Comparison of ENCODE assay signal across 8 cellular contexts in genomic region chr22:21712751-21713427, GRCh38. TPM values are rescaled to one million over a fixed set of nuclear protein-coding genes. Genes with fewer than 3 reads are reported as not detected.
A peak's percentile ranks its signal among the peaks of the same experiment; 100 is the strongest.
DNase-seq lines count a peak whose midpoint lies in the region; FAIRE-seq and TF ChIP-seq lines count a peak whose summit lies in the region.

No MANE protein-coding gene starts in this region.

- H3K4me1 Mint-ChIP-seq in activated CD4-positive, alpha-beta memory T cell treated with anti-CD3 and anti-CD28 coated beads for 36 hours (ENCODE audit: low read depth), result peaks cover 8% of the 10 kb centered on the region

- no peaks in the 10 kb centered on the region for H3K36me3 ChIP-seq in A673 (ENCODE audit: insufficient read depth, low read length, poor library complexity, severe bottlenecking)
- H3K36me3 ChIP-seq in endothelial cell of umbilical vein (ENCODE audit: control insufficient read depth in 2 of 2, extremely low read depth in 1 of 2, insufficient read depth in 2 of 2, low read length in 2 of 2), result no peaks in the 10 kb centered on the region

- POLR2A ChIA-PET in A673 (lab: Charles Lee; ENCODE audit: low non-redundant PET) (no interaction called here), endothelial cell of umbilical vein (lab: Charles Lee) (interaction anchor here (0.6 kb wide), 1 partner anchor 23 kb away, joined by 3 read pairs; the partner anchor contains the start of gene YPEL1)
- POLR2A ChIA-PET in activated CD4-positive, alpha-beta memory T cell treated with anti-CD3 and anti-CD28 coated beads for 36 hours (lab: Charles Lee), result no interaction called here

- H3K4me3 Mint-ChIP-seq in activated CD4-positive, alpha-beta memory T cell treated with anti-CD3 and anti-CD28 coated beads for 36 hours, result no peak overlapping the region

- TF ChIP-seq CTCF in A673 (conservative IDR thresholded peaks at IDR 0.05; ENCODE audit: low read depth, low read length) (peak; percentile 90), endothelial cell of umbilical vein (IDR thresholded peaks at IDR 0.05; ENCODE audit: extremely low read depth in 1 of 2, insufficient read depth in 1 of 2, low read depth in 1 of 2, low read length in 2 of 2) (peak; percentile 66 to 77)

- FAIRE-seq in GM18507 (lab: Jason Lieb, UNC) (peak; percentile 75), endothelial cell of umbilical vein (lab: Jason Lieb, UNC) (peak; percentile 99)

- TF ChIP-seq POLR2A in endothelial cell of umbilical vein (IDR thresholded peaks at IDR 0.05; ENCODE audit: low read depth, low read length), result no peak

- H3K79me2 ChIP-seq in endothelial cell of umbilical vein (ENCODE audit: control insufficient read depth, insufficient read depth, low read length), result no peaks in the 10 kb centered on the region

- H3K27me3 ChIP-seq in A673 (replicated peaks; ENCODE audit: insufficient read depth, low read depth, low read length, poor library complexity), result no peaks in the 10 kb centered on the region
- no peaks in the 10 kb centered on the region for H3K27me3 ChIP-seq in endothelial cell of umbilical vein (ENCODE audit: control insufficient read depth in 2 of 2, insufficient read depth in 2 of 2, low read length in 2 of 2)

- no peak overlapping the region for H2AFZ ChIP-seq in endothelial cell of umbilical vein (ENCODE audit: low read depth, low read length)

- no peak overlapping the region for H3K27ac Mint-ChIP-seq in activated CD4-positive, alpha-beta memory T cell treated with anti-CD3 and anti-CD28 coated beads for 36 hours

- H3K9ac ChIP-seq in endothelial cell of umbilical vein (replicated peaks; ENCODE audit: extremely low read depth, insufficient read depth, low read length), result no peak overlapping the region

- no peaks in the 10 kb centered on the region for H3K9me3 Mint-ChIP-seq in activated CD4-positive, alpha-beta memory T cell treated with anti-CD3 and anti-CD28 coated beads for 36 hours

- intact Hi-C loops in A673 (cut with micrococcal nuclease; ENCODE audit: unreplicated experiment), result loop anchor here (1.0 to 5.0 kb wide), 3 partner anchors 49 to 240 kb away; partner anchors contain the start of gene PPM1F
- intact Hi-C loops in activated CD4-positive, alpha-beta memory T cell treated with anti-CD3 and anti-CD28 coated beads for 36 hours (cut with micrococcal nuclease), result loop anchor here (1.0 to 2.0 kb wide), 2 partner anchors 225 to 240 kb away; partner anchors contain the start of gene PPM1F
- intact Hi-C loops in endothelial cell of umbilical vein (cut with micrococcal nuclease), result loop anchor here (1.0 to 5.0 kb wide), 5 partner anchors 22 to 240 kb away; partner anchors contain the start of genes PPM1F and YPEL1

- no peaks in the 10 kb centered on the region for H4K20me1 ChIP-seq in endothelial cell of umbilical vein (replicated peaks; ENCODE audit: control insufficient read depth, extremely low read depth, insufficient read depth, low read length)

- no TSS peak for BruUV-seq in A673 (replicated peaks; lab: Mats Ljungman, UMichigan)
- BruUV-seq in endothelial cell of umbilical vein (replicated peaks; lab: Mats Ljungman, UMichigan), result no TSS peak

- no peaks in the 10 kb centered on the region for H3K27me3 Mint-ChIP-seq in activated CD4-positive, alpha-beta memory T cell treated with anti-CD3 and anti-CD28 coated beads for 36 hours

- CTCF ChIA-PET in A673 (lab: Charles Lee), result interaction anchor here (0.6 to 1.0 kb wide), 3 partner anchors 226 to 240 kb away, joined by 3 to 8 read pairs (median 3); partner anchors contain the start of gene PPM1F
- CTCF ChIA-PET in activated CD4-positive, alpha-beta memory T cell treated with anti-CD3 and anti-CD28 coated beads for 36 hours (lab: Charles Lee), result interaction anchor here (0.7 to 1.1 kb wide), 9 partner anchors 21 to 270 kb away, joined by 3 to 7 read pairs (median 4); partner anchors contain the start of genes PPM1F and TOP3B
- CTCF ChIA-PET in endothelial cell of umbilical vein (lab: Charles Lee), result interaction anchor here (0.7 to 2.9 kb wide), 12 partner anchors 12 to 349 kb away, joined by 3 to 27 read pairs (median 4); partner anchors contain the start of gene PPM1F

- H3K9me1 ChIP-seq in endothelial cell of umbilical vein (replicated peaks; ENCODE audit: control insufficient read depth, extremely low read depth, insufficient read depth, low read length), result no peaks in the 10 kb centered on the region

- H3K9me3 ChIP-seq in A673 (ENCODE audit: low read depth, low read length, poor library complexity, severe bottlenecking) (no peaks in the 10 kb centered on the region), endothelial cell of umbilical vein (replicated peaks; ENCODE audit: control insufficient read depth, insufficient read depth, low read length) (no peaks in the 10 kb centered on the region)

- H3K4me1 ChIP-seq in A673 (ENCODE audit: insufficient read depth, low read length, poor library complexity, severe bottlenecking), result peaks cover 4% of the 10 kb centered on the region
- H3K4me1 ChIP-seq in endothelial cell of umbilical vein (ENCODE audit: control insufficient read depth, extremely low read depth, insufficient read depth, low read length), result peaks cover 3% of the 10 kb centered on the region

- no peak overlapping the region for H3K27ac ChIP-seq in A673 (ENCODE audit: low read depth, low read length, poor library complexity, severe bottlenecking)
- no peak overlapping the region for H3K27ac ChIP-seq in endothelial cell of umbilical vein (ENCODE audit: insufficient read depth, low read depth, low read length)

- H3K4me3 ChIP-seq in A673 (ENCODE audit: low read depth, low read length, poor library complexity, severe bottlenecking), result no peak overlapping the region
- peak overlapping the region in 1 of 3 experiments; percentile 4 for H3K4me3 ChIP-seq in endothelial cell of umbilical vein (replicated peaks in 1 of 3; ENCODE audit: insufficient read depth in 1 of 3, low read depth in 1 of 3, low read length in 3 of 3)

- dilution Hi-C loops in endothelial cell of umbilical vein (cut with MboI; ENCODE audit: extremely low pct_ligation_motif_present, low sequenced_read_pairs), result loop anchor here (25.0 kb wide), 1 partner anchor 224 kb away; no protein-coding TSS in a partner anchor

- DNase-seq in A673 (ENCODE audit: low spot score) (peak; percentile 93), GM18507 (ENCODE audit: extremely low spot score, insufficient read length, low read depth) (peak; percentile 54), NCI-H748 treated with DMSO at 0.1 percent for 48 hours (lab: John Stamatoyannopoulos, UW) (peak; percentile 29), endothelial cell of umbilical vein (ENCODE audit: low read depth, low spot score) (peak; percentile 85), mucosa of gallbladder (ENCODE audit: low spot score) (peak; percentile 57), NCI-H2196 treated with DMSO at 0.1 percent for 48 hours (lab: John Stamatoyannopoulos, UW; ENCODE audit: unreplicated experiment) (no peak)
- peak; percentile 68 for DNase-seq in activated CD4-positive, alpha-beta memory T cell treated with anti-CD3 and anti-CD28 coated beads for 36 hours
- DNase-seq in stimulated activated CD8-positive, alpha-beta memory T cell treated with anti-CD3 and anti-CD28 coated beads, Interleukin-7, amount 100 ng/mL, for 1 hour (ENCODE audit: low read depth in 2 of 2), result peak; percentile 27 to 29

- H3K4me2 ChIP-seq in endothelial cell of umbilical vein (ENCODE audit: insufficient read depth, low read length), result peak overlapping the region; percentile 21

- no peaks in the 10 kb centered on the region for H3K36me3 Mint-ChIP-seq in activated CD4-positive, alpha-beta memory T cell treated with anti-CD3 and anti-CD28 coated beads for 36 hours

TF ChIP-seq in endothelial cell of umbilical vein, 7 proteins besides CTCF, POLR2A, EP300 and RAD21:
- TF ChIP-seq MYC (IDR thresholded peaks at IDR 0.05; ENCODE audit: low read depth, low read length) (no peak), FOS (IDR thresholded peaks at IDR 0.05; ENCODE audit: borderline replicate concordance, insufficient read depth, low read length) (no peak), JUN (IDR thresholded peaks at IDR 0.05; ENCODE audit: borderline replicate concordance, insufficient read depth, insufficient read length, low read depth) (no peak), POLR2AphosphoS5 (IDR thresholded peaks at IDR 0.05; ENCODE audit: insufficient read depth, low read depth, low read length) (no peak), EZH2 (IDR thresholded peaks at IDR 0.05; ENCODE audit: borderline replicate concordance, low read depth, low read length, severe bottlenecking) (no peak), MAX (IDR thresholded peaks at IDR 0.05; ENCODE audit: insufficient read depth, insufficient read length) (no peak)

RNA-seq across cellular contexts. Expression of gene YPEL1, which starts 22.7 kb away (rescaled TPM):
- total RNA-seq in A673 (2021), result 3.6 and 7.5 TPM in 2 replicates
- total RNA-seq in activated CD4-positive, alpha-beta memory T cell treated with anti-CD3 and anti-CD28 coated beads for 36 hours, result 1 to 10 TPM; 1.6 to 1.8 TPM
- total RNA-seq in endothelial cell of umbilical vein, result 6.2 and 6.5 TPM in 2 replicates
- 3.1 and 3.7 TPM in 2 replicates for polyA plus RNA-seq in endothelial cell of umbilical vein
- polyA plus RNA-seq in endothelial cell of umbilical vein (2011; cell fraction: cytosol; rRNA removed), result 3.5 and 3.9 TPM in 2 replicates
- 8.5 TPM in 2 replicates for polyA plus RNA-seq in endothelial cell of umbilical vein (2011; cell fraction: nucleus; rRNA removed)
- 2.9 and 3.3 TPM in 2 replicates for polyA plus RNA-seq in endothelial cell of umbilical vein (2012)
- polyA minus RNA-seq in endothelial cell of umbilical vein, result 3.8 and 11.9 TPM in 2 replicates
- polyA minus RNA-seq in endothelial cell of umbilical vein (2011; cell fraction: cytosol; rRNA and poly(A)+ RNA removed), result not detected
- polyA minus RNA-seq in endothelial cell of umbilical vein (2011; cell fraction: nucleus; rRNA and poly(A)+ RNA removed), result 2.9 and 3.0 TPM in 2 replicates
- 10.0 TPM for total RNA-seq in mucosa of gallbladder

RNA-seq across cellular contexts. Expression of gene PPIL2, which starts 47.1 kb away (rescaled TPM):
- total RNA-seq in A673 (2021) (46.8 and 49.3 TPM in 2 replicates), endothelial cell of umbilical vein (45.3 and 47.9 TPM in 2 replicates), mucosa of gallbladder (46.6 TPM)
- total RNA-seq in activated CD4-positive, alpha-beta memory T cell treated with anti-CD3 and anti-CD28 coated beads for 36 hours, result 10 to 100 TPM; 41.4 to 45.8 TPM
- 49.7 and 50.2 TPM in 2 replicates for polyA plus RNA-seq in endothelial cell of umbilical vein
- 39.7 and 41.8 TPM in 2 replicates for polyA plus RNA-seq in endothelial cell of umbilical vein (2011; cell fraction: cytosol; rRNA removed)
- polyA plus RNA-seq in endothelial cell of umbilical vein (2011; cell fraction: nucleus; rRNA removed), result 200 and 207 TPM in 2 replicates
- polyA plus RNA-seq in endothelial cell of umbilical vein (2012), result 29.8 and 33.5 TPM in 2 replicates
- 51.3 and 55.2 TPM in 2 replicates for polyA minus RNA-seq in endothelial cell of umbilical vein
- 9.0 TPM for polyA minus RNA-seq in endothelial cell of umbilical vein (2011; cell fraction: cytosol; rRNA and poly(A)+ RNA removed)
- 54.5 and 66.9 TPM in 2 replicates for polyA minus RNA-seq in endothelial cell of umbilical vein (2011; cell fraction: nucleus; rRNA and poly(A)+ RNA removed)
